Comparison of ENCODE assay signal across 1 cellular context in genomic region chr1:200242379-200243041, GRCh38.
TF ChIP-seq lines count a peak whose summit lies in the region.

No MANE protein-coding gene starts in this region.

TF ChIP-seq in HEK293, 187 proteins besides CTCF, POLR2A, EP300 and RAD21 (continued from another document):
- no peak for TF ChIP-seq ZNF560 (tag by site-specific recombination; IDR thresholded peaks at IDR 0.05; ENCODE audit: borderline replicate concordance)
- TF ChIP-seq ZNF416 (tag by site-specific recombination; IDR thresholded peaks at IDR 0.05): no peak
- no peak for TF ChIP-seq ZNF707 (tag by site-specific recombination; IDR thresholded peaks at IDR 0.05)
- TF ChIP-seq FEZF1 (tag by site-specific recombination; IDR thresholded peaks at IDR 0.05): peak; percentile 90
- TF ChIP-seq IKZF3 (tag by site-specific recombination; IDR thresholded peaks at IDR 0.05): 0 out of 2 replicates have a peak, but pooled peaks have one; percentile 15
- peak; percentile 53; the same call in 1 of the 2 replicates for TF ChIP-seq SCRT1 (tag by site-specific recombination; IDR thresholded peaks at IDR 0.05; ENCODE audit: borderline replicate concordance)
- TF ChIP-seq, protein P1, sequence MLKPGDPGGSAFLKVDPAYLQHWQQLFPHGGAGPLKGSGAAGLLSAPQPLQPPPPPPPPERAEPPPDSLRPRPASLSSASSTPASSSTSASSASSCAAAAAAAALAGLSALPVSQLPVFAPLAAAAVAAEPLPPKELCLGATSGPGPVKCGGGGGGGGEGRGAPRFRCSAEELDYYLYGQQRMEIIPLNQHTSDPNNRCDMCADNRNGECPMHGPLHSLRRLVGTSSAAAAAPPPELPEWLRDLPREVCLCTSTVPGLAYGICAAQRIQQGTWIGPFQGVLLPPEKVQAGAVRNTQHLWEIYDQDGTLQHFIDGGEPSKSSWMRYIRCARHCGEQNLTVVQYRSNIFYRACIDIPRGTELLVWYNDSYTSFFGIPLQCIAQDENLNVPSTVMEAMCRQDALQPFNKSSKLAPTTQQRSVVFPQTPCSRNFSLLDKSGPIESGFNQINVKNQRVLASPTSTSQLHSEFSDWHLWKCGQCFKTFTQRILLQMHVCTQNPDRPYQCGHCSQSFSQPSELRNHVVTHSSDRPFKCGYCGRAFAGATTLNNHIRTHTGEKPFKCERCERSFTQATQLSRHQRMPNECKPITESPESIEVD (tag by site-specific recombination; IDR thresholded peaks at IDR 0.05): peak; percentile 89
- TF ChIP-seq SCRT2 (tag by site-specific recombination; IDR thresholded peaks at IDR 0.05): peak; percentile 96
- TF ChIP-seq WT1 (tag by site-specific recombination; IDR thresholded peaks at IDR 0.05): peak; percentile 54; the same call in 1 of the 2 replicates
